18 cellular contexts compared by ENCODE assay signal in the genomic region with DNA sequence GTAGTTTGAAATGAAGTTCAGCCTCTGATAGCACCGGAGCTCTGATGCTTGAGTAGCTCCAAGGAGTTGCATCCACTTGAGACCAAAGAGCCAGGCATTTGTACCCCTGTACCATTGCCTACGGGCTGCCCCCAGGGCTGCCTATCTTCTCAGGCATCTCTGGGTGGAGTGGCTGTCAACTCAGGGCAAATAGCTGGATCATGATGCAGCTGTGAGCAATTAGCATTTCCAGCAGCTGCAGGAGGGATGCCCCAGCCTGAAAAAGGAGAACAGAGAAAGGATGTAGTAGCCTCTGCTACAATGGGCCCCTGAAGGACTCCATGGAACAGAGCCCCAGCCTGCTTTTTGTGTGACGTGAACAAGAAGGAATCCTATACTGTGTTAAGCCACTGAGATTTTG.
"Had no signal": no experiment of that assay in that cellular context is flagged by ENCODE, and none has a peak within 500 bp of the region (broad histone marks: within the 10 kb centered on the region; RNA-seq: fewer than 3 reads in every experiment).

No MANE protein-coding gene starts in this region.

- H3K4me3 Mint-ChIP-seq: activated CD4-positive, alpha-beta memory T cell treated with anti-CD3 and anti-CD28 coated beads for 36 hours; activated CD8-positive, alpha-beta memory T cell treated with anti-CD3 and anti-CD28 coated beads, Interleukin-2, amount 10 ng/mL, durations not matched to agents 7 days and 5 days; activated naive CD4-positive, alpha-beta T cell treated with anti-CD3 and anti-CD28 coated beads, Interleukin-2, amount 10 ng/mL, durations not matched to agents 7 days and 5 days; activated T-cell treated with anti-CD3 and anti-CD28 coated beads, Interleukin-2, amount 50 U/mL, for 24 hours; endodermal cell; mesothelial cell of epicardium; neural crest cell had no signal

- H3K4me1 ChIP-seq: gastrocnemius medialis, lower lobe of right lung had no signal

- H3K4me1 Mint-ChIP-seq: activated naive CD4-positive, alpha-beta T cell treated with anti-CD3 and anti-CD28 coated beads, Interleukin-2, amount 10 ng/mL, durations not matched to agents 7 days and 5 days had no signal

- H3K4me3 ChIP-seq: gastrocnemius medialis, heart left ventricle, lower lobe of right lung, ovary, sigmoid colon, thoracic aorta had no signal

- H3K36me3 Mint-ChIP-seq: activated CD4-positive, alpha-beta memory T cell treated with anti-CD3 and anti-CD28 coated beads for 36 hours; activated CD8-positive, alpha-beta memory T cell treated with anti-CD3 and anti-CD28 coated beads, Interleukin-2, amount 10 ng/mL, durations not matched to agents 7 days and 5 days; activated naive CD4-positive, alpha-beta T cell treated with anti-CD3 and anti-CD28 coated beads, Interleukin-2, amount 10 ng/mL, durations not matched to agents 7 days and 5 days; mesothelial cell of epicardium had no signal

- H3K36me3 ChIP-seq: gastrocnemius medialis, heart left ventricle, lower lobe of right lung, ovary, sigmoid colon, thoracic aorta had no signal

- H3K27me3 ChIP-seq: gastrocnemius medialis, ovary, sigmoid colon had no signal

- H3K9me3 ChIP-seq: gastrocnemius medialis, lower lobe of right lung, ovary, sigmoid colon, thoracic aorta had no signal

- H3K27me3 Mint-ChIP-seq: activated CD4-positive, alpha-beta memory T cell treated with anti-CD3 and anti-CD28 coated beads for 36 hours; activated naive CD4-positive, alpha-beta T cell treated with anti-CD3 and anti-CD28 coated beads, Interleukin-2, amount 10 ng/mL, durations not matched to agents 7 days and 5 days had no signal

- H3K9me3 Mint-ChIP-seq: activated CD4-positive, alpha-beta memory T cell treated with anti-CD3 and anti-CD28 coated beads for 36 hours; activated naive CD4-positive, alpha-beta T cell treated with anti-CD3 and anti-CD28 coated beads, Interleukin-2, amount 10 ng/mL, durations not matched to agents 7 days and 5 days had no signal

- ATAC-seq: activated CD8-positive, alpha-beta memory T cell treated with anti-CD3 and anti-CD28 coated beads, Interleukin-2, amount 10 ng/mL, durations not matched to agents 7 days and 5 days; gastrocnemius medialis; heart left ventricle; left cardiac atrium; lower lobe of right lung had no signal

- H3K27ac ChIP-seq: gastrocnemius medialis, heart left ventricle, lower lobe of right lung, ovary, sigmoid colon, thoracic aorta, VCaP had no signal

- H3K27ac Mint-ChIP-seq: activated CD4-positive, alpha-beta memory T cell treated with anti-CD3 and anti-CD28 coated beads for 36 hours; activated CD8-positive, alpha-beta memory T cell treated with anti-CD3 and anti-CD28 coated beads, Interleukin-2, amount 10 ng/mL, durations not matched to agents 7 days and 5 days; activated naive CD4-positive, alpha-beta T cell treated with anti-CD3 and anti-CD28 coated beads, Interleukin-2, amount 10 ng/mL, durations not matched to agents 7 days and 5 days; activated T-cell treated with anti-CD3 and anti-CD28 coated beads, Interleukin-2, amount 50 U/mL, for 24 hours; endodermal cell; mesothelial cell of epicardium had no signal

- DNase-seq: activated CD4-positive, alpha-beta memory T cell treated with anti-CD3 and anti-CD28 coated beads for 36 hours; activated CD4-positive, alpha-beta T cell treated with anti-CD3 and anti-CD28 coated beads for 1 hour; activated CD8-positive, alpha-beta memory T cell treated with anti-CD3 and anti-CD28 coated beads, Interleukin-2, amount 10 ng/mL, durations not matched to agents 7 days and 5 days; activated naive CD4-positive, alpha-beta T cell treated with anti-CD3 and anti-CD28 coated beads, Interleukin-2, amount 10 ng/mL, durations not matched to agents 7 days and 5 days; activated T-cell treated with anti-CD3 and anti-CD28 coated beads, Interleukin-2, amount 50 U/mL, for 24 hours; endodermal cell; gastrocnemius medialis; heart left ventricle; left cardiac atrium; lower lobe of right lung; ovary; sigmoid colon; stimulated activated CD4-positive, alpha-beta T cell treated with anti-CD3 and anti-CD28 coated beads, Interleukin-2, amount 100 ng/mL, for 24 hours; T1000 had no signal
